ENCODE assay signal across 8 cellular contexts in the genomic region with DNA sequence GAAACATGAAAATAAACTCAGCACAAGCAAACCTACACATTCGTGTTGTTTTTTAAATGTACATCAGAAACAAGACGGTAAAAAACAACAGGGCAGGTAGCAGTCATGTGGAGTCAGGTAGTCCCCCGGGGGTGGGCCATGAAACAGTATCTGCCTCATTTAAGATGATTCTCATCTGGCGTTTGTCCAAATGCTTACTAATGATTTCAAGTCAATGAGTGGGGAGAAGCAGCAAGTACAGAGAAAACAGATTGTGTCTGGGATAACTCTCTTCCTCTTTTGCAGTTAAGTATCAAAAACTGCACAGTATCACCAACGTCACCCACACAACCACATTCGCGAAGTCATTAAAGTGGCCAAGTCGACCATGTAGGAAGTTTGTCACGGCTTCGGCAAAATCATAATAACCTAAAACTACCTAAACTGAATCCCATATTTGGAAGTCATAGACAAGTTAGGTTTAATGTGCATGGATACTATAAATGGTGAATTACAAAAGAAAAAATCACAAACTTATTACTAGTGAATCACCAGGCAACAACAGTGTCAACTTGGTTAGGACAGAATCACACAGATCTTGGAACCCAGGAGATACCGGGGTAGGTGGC. TPM values are rescaled to one million over a fixed set of nuclear protein-coding genes. Genes with fewer than 3 reads are reported as not detected.
DNase-seq lines count a peak whose midpoint lies in the region; ATAC-seq lines count a peak whose summit lies in the region.

No MANE protein-coding gene starts in this region.

- DNase-seq in activated gamma-delta T cell treated with Interleukin-2 at 50 U/mL for 16 hours (peak; percentile 20), activated gamma-delta T cell (lab: John Stamatoyannopoulos, UW) (no peak), NCI-H69 (lab: John Stamatoyannopoulos, UW) (peak; percentile 94), DMS53 treated with DMSO at 0.1 percent for 48 hours (lab: John Stamatoyannopoulos, UW; ENCODE audit: unreplicated experiment) (no peak)
- DNase-seq in activated T-cell treated with anti-CD3 and anti-CD28 coated beads, Interleukin-2, amount 50 U/mL, for 72 hours, result peak; percentile 31 to 34
- no peak for DNase-seq in stimulated activated effector memory CD8-positive, alpha-beta T cell treated with anti-CD3 and anti-CD28 coated beads, Interleukin-12 subunit alpha, Interleukin-12 subunit beta, amount 100 ng/mL, for 72 hours (ENCODE audit: low spot score in 2 of 2)

- H3K4me3 ChIP-seq in iPS-11a (ENCODE audit: low read depth, low read length), result peak overlapping the region; percentile 94

- peaks cover 6 to 7% of the 10 kb centered on the region in 2 donors for H3K36me3 Mint-ChIP-seq in activated T-cell treated with anti-CD3 and anti-CD28 coated beads, Interleukin-2, amount 50 U/mL, for 72 hours (ENCODE audit: insufficient read depth in 2 of 2)
- H3K36me3 Mint-ChIP-seq in stimulated activated effector memory CD8-positive, alpha-beta T cell treated with anti-CD3 and anti-CD28 coated beads, Interleukin-12 subunit alpha, Interleukin-12 subunit beta, amount 100 ng/mL, for 72 hours, result peaks cover 9% of the 10 kb centered on the region

- no peaks in the 10 kb centered on the region for H3K9me3 Mint-ChIP-seq in activated T-cell treated with anti-CD3 and anti-CD28 coated beads, Interleukin-2, amount 50 U/mL, for 72 hours
- no peaks in the 10 kb centered on the region for H3K9me3 Mint-ChIP-seq in stimulated activated effector memory CD8-positive, alpha-beta T cell treated with anti-CD3 and anti-CD28 coated beads, Interleukin-12 subunit alpha, Interleukin-12 subunit beta, amount 100 ng/mL, for 72 hours

- H3K27ac Mint-ChIP-seq in activated T-cell treated with anti-CD3 and anti-CD28 coated beads, Interleukin-2, amount 50 U/mL, for 72 hours, result no peak overlapping the region
- H3K27ac Mint-ChIP-seq in stimulated activated effector memory CD8-positive, alpha-beta T cell treated with anti-CD3 and anti-CD28 coated beads, Interleukin-12 subunit alpha, Interleukin-12 subunit beta, amount 100 ng/mL, for 72 hours, result no peak overlapping the region

- no peak overlapping the region for H3K4me3 Mint-ChIP-seq in activated T-cell treated with anti-CD3 and anti-CD28 coated beads, Interleukin-2, amount 50 U/mL, for 72 hours
- H3K4me3 Mint-ChIP-seq in stimulated activated effector memory CD8-positive, alpha-beta T cell treated with anti-CD3 and anti-CD28 coated beads, Interleukin-12 subunit alpha, Interleukin-12 subunit beta, amount 100 ng/mL, for 72 hours, result no peak overlapping the region

- ATAC-seq in HG03095 (IDR thresholded peaks at IDR 0.05; ENCODE audit: unreplicated experiment), result peak; percentile 21
- ATAC-seq in activated T-cell treated with anti-CD3 and anti-CD28 coated beads, Interleukin-2, amount 50 U/mL, for 72 hours (replicated peaks in 1 of 2), result peak in 1 of 2 donors; percentile 5
- ATAC-seq in stimulated activated effector memory CD8-positive, alpha-beta T cell treated with anti-CD3 and anti-CD28 coated beads, Interleukin-12 subunit alpha, Interleukin-12 subunit beta, amount 100 ng/mL, for 72 hours, result peak; percentile 4

- H3K27me3 Mint-ChIP-seq in activated T-cell treated with anti-CD3 and anti-CD28 coated beads, Interleukin-2, amount 50 U/mL, for 72 hours (ENCODE audit: low read depth), result peaks cover 6% of the 10 kb centered on the region

- peaks cover 33% of the 10 kb centered on the region for H3K4me1 Mint-ChIP-seq in activated T-cell treated with anti-CD3 and anti-CD28 coated beads, Interleukin-2, amount 50 U/mL, for 72 hours (ENCODE audit: low read depth)
- peaks cover 25% of the 10 kb centered on the region for H3K4me1 Mint-ChIP-seq in stimulated activated effector memory CD8-positive, alpha-beta T cell treated with anti-CD3 and anti-CD28 coated beads, Interleukin-12 subunit alpha, Interleukin-12 subunit beta, amount 100 ng/mL, for 72 hours

RNA-seq across cellular contexts. Expression of gene LAPTM4A, which starts 1.2 kb away (rescaled TPM):
- 10 to 100 TPM; 26.0 to 33.3 TPM for total RNA-seq in activated T-cell treated with anti-CD3 and anti-CD28 coated beads, Interleukin-2, amount 50 U/mL, for 72 hours

RNA-seq across cellular contexts. Expression of gene MATN3, which starts 37.7 kb away (rescaled TPM):
- total RNA-seq in activated T-cell treated with anti-CD3 and anti-CD28 coated beads, Interleukin-2, amount 50 U/mL, for 72 hours, result not detected

Comparison
In these comparisons a context has a peak if more than half of its experiments do, and no peak if none do; other contexts are left out.
1. DNase-seq: peak in activated gamma-delta T cell treated with Interleukin-2 at 50 U/mL for 16 hours (single experiment), NCI-H69 (single experiment) and activated T-cell treated with anti-CD3 and anti-CD28 coated beads, Interleukin-2, amount 50 U/mL, for 72 hours (2 of 2); none in activated gamma-delta T cell (single experiment), stimulated activated effector memory CD8-positive, alpha-beta T cell treated with anti-CD3 and anti-CD28 coated beads, Interleukin-12 subunit alpha, Interleukin-12 subunit beta, amount 100 ng/mL, for 72 hours (0 of 2) and DMS53 treated with DMSO at 0.1 percent for 48 hours (single experiment).